1 cellular context compared by ENCODE assay signal in the genomic region with DNA sequence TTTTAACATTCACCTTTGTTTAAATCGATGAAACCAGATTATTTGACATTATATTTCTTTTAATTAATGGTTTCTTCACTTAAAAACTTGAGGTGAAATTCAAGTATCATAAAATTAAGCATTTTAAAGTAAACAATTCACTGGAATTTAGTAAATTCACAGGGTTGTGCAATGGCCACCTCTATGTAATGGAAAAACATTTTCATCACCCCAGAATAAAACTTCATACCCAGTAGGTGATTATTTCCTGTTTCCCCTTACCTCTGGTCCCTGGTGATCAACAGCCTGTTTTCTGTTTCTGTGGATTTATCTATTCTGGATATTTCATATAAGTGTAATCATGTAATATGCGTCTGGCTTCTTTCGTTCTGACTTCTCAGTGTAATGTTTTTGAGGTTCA.
TF ChIP-seq lines count a peak whose summit lies in the region.

No MANE protein-coding gene starts in this region.

TF ChIP-seq in WTC11, 78 proteins besides CTCF, POLR2A, EP300 and RAD21 (continued from another document):
- TF ChIP-seq PRDM15 (CRISPR knock-in tag; IDR thresholded peaks at IDR 0.05), result no peak
- no peak for TF ChIP-seq IRF2 (CRISPR knock-in tag; IDR thresholded peaks at IDR 0.05; ENCODE audit: borderline replicate concordance, low read depth)
- TF ChIP-seq SP1 (CRISPR knock-in tag; conservative IDR thresholded peaks at IDR 0.05), result no peak
- no peak for TF ChIP-seq ELF4 (CRISPR knock-in tag; IDR thresholded peaks at IDR 0.05; ENCODE audit: low read depth)
- no peak for TF ChIP-seq IRF1 (CRISPR knock-in tag; IDR thresholded peaks at IDR 0.05)
- TF ChIP-seq NR3C1 (CRISPR knock-in tag; conservative IDR thresholded peaks at IDR 0.05; ENCODE audit: low read depth), result no peak
- TF ChIP-seq, protein P1, sequence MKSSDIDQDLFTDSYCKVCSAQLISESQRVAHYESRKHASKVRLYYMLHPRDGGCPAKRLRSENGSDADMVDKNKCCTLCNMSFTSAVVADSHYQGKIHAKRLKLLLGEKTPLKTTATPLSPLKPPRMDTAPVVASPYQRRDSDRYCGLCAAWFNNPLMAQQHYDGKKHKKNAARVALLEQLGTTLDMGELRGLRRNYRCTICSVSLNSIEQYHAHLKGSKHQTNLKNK (CRISPR knock-in tag; IDR thresholded peaks at IDR 0.05), result no peak
- no peak for TF ChIP-seq ZNF671 (CRISPR knock-in tag; IDR thresholded peaks at IDR 0.05)
- TF ChIP-seq MAX (CRISPR knock-in tag; IDR thresholded peaks at IDR 0.05), result no peak
- TF ChIP-seq ATF6 (CRISPR knock-in tag; IDR thresholded peaks at IDR 0.05), result no peak
- TF ChIP-seq ZNF396 (CRISPR knock-in tag; IDR thresholded peaks at IDR 0.05; ENCODE audit: borderline replicate concordance), result no peak
- no peak for TF ChIP-seq EMX1 (CRISPR knock-in tag; IDR thresholded peaks at IDR 0.05)
- no peak for TF ChIP-seq ZSCAN18 (CRISPR knock-in tag; IDR thresholded peaks at IDR 0.05)
TF ChIP-seq in WTC11: peak in this region for 0.
